ENCODE assay signal across 14 cellular contexts in genomic region chr20:34046330-34046729, GRCh38.
"Had no signal": no experiment of that assay in that cellular context is flagged by ENCODE, and none has a peak within 500 bp of the region (broad histone marks: within the 10 kb centered on the region; RNA-seq: fewer than 3 reads in every experiment).

No MANE protein-coding gene starts in this region.

- H3K27ac ChIP-seq: adrenal gland, cardiac muscle cell, dorsolateral prefrontal cortex, parathyroid adenoma, transverse colon had no signal

- ATAC-seq: SK-N-SH treated with all-trans-retinoic acid at 6 μM for 48 hours had no signal

- H3K4me3 ChIP-seq: adrenal gland, cardiac muscle cell, dorsolateral prefrontal cortex, transverse colon had no signal

- H3K9me3 Mint-ChIP-seq: mesothelial cell of epicardium had no signal

- H3K9ac ChIP-seq: parathyroid adenoma had no signal

- DNase-seq: activated CD4-positive, alpha-beta T cell treated with anti-CD3 and anti-CD28 coated beads, Interleukin-2, amount 50 U/mL, for 48 hours; activated naive CD4-positive, alpha-beta T cell treated with anti-CD3 and anti-CD28 coated beads, Interleukin-2, amount 50 U/mL, for 16 hours; adrenal gland; dorsolateral prefrontal cortex; kidney glomerular epithelial cell; stimulated activated CD4-positive, alpha-beta T cell treated with anti-CD3 and anti-CD28 coated beads, Interleukin-15, amount 100 ng/mL, for 24 hours; stimulated activated CD4-positive, alpha-beta T cell treated with anti-CD3 and anti-CD28 coated beads, Interleukin-4, amount 100 ng/mL, for 1 hour; stimulated activated naive CD4-positive, alpha-beta T cell treated with Interleukin-2 at 50 U/mL for 16 hours; transverse colon had no signal

- H3K27me3 ChIP-seq: adrenal gland, cardiac muscle cell, dorsolateral prefrontal cortex, transverse colon had no signal

- H3K36me3 ChIP-seq: adrenal gland, cardiac muscle cell, transverse colon had no signal

- H3K4me3 Mint-ChIP-seq: mesothelial cell of epicardium had no signal

- H3K9me3 ChIP-seq: adrenal gland, transverse colon had no signal

- H2AFZ ChIP-seq: parathyroid adenoma had no signal

- H3K36me3 Mint-ChIP-seq: mesothelial cell of epicardium had no signal

- FAIRE-seq: endometrium had no signal
